In the genomic region with DNA sequence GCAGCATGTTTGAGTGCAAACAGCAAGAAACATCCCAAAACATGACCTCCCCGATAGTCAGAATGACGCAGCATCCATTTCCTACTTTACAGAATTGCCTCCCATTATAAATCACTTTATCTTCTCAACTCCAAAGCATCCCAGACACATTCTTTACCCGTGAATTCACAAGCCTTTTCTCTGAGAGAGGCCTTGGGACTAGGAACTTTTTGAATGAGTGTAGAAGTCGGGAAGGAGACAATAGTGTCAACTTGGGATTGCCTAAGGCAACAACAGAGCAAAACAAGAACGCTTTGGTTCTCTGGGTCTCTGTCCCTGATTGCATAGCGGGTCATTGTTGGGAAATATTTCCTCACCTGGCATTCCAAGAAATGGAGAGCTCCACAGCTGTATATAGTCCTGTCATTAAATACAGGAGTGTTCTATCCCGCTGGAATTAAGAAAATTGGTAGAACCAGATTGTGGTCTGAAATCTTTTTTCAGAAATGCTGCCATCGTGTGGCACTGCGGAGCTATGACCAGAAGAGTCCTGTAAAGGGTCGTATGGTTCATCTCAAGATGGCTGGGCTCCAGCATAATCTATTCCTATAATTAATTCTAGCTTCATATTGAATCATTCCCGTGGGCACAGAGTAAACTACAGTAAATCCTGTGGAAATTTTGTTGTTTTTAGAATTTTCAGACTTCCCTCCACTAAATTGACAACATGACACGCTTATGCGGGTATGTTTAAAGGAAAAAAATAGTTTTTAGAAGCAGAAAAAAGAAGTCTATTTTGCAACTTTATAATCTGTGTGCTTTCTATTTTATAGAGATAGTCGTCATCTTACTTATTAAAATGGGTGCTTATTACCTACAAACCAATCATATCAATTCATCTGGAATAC, we compare ENCODE assay signal across 8 cellular contexts. TPM values are rescaled to one million over a fixed set of nuclear protein-coding genes. Genes with fewer than 3 reads are reported as not detected.
DNase-seq lines count a peak whose midpoint lies in the region; ATAC-seq, FAIRE-seq and TF ChIP-seq lines count a peak whose summit lies in the region.

No MANE protein-coding gene starts in this region.

- TF ChIP-seq EP300 in Ishikawa (IDR thresholded peaks at IDR 0.05; ENCODE audit: borderline replicate concordance) (no peak), GM12878 (IDR thresholded peaks at IDR 0.05; ENCODE audit: borderline replicate concordance in 1 of 2, control insufficient read depth in 1 of 2, low read depth in 2 of 2, low read length in 2 of 2) (no peak)

- intact Hi-C loops in GM12878 (cut with micrococcal nuclease; ENCODE audit: unreplicated experiment) (loop anchor here (1.0 to 5.0 kb wide), 2 partner anchors 120 to 296 kb away; no protein-coding TSS in a partner anchor), gastrocnemius medialis (cut with DNase I; ENCODE audit: low total_unique reads) (loop anchor here (1.0 to 5.0 kb wide), 2 partner anchors 120 to 621 kb away; no protein-coding TSS in a partner anchor)

- H3K9me3 ChIP-seq in GM12878 (replicated peaks; ENCODE audit: control insufficient read depth, insufficient read depth, low read length) (no peaks in the 10 kb centered on the region), gastrocnemius medialis (no peaks in the 10 kb centered on the region)

- no peaks in the 10 kb centered on the region for H3K4me1 ChIP-seq in GM12878 (ENCODE audit: control insufficient read depth, insufficient read depth, low read length)
- H3K4me1 ChIP-seq in gastrocnemius medialis: peaks cover 0 to 3% of the 10 kb centered on the region in 2 donors

- no peaks in the 10 kb centered on the region for H3K79me2 ChIP-seq in GM12878 (ENCODE audit: control insufficient read depth, insufficient read depth, low read length)

- CTCF ChIA-PET in GM12878 (lab: Yijun Ruan, JAX): interaction anchor here (0.5 to 5.1 kb wide), 27 partner anchors 10 to 789 kb away, joined by 3 to 76 read pairs (median 4); no protein-coding TSS in a partner anchor

- in situ Hi-C loops in GM12878 (cut with MboI): no loop called here
- in situ Hi-C loops in gastrocnemius medialis (cut with MboI; ENCODE audit: low sequenced_read_pairs in 4 of 4): loop anchor here in 3 of 4 donors (5.0 to 10.0 kb wide), 2 partner anchors 119 to 121 kb away; no protein-coding TSS in a partner anchor

- H3K27ac ChIP-seq in GM12878 (ENCODE audit: control insufficient read depth, insufficient read depth) (no peak overlapping the region), gastrocnemius medialis (no peak overlapping the region)

- peak; percentile 75 for DNase-seq in RKO (ENCODE audit: low spot score)
- no peak for DNase-seq in GM12878 (ENCODE audit: low read depth, low spot score)
- peak; percentile 69 for DNase-seq in iPS DF 4.7 (ENCODE audit: extremely low read depth, low spot score)
- DNase-seq in gastrocnemius medialis: no peak
- no peak for DNase-seq in NK-92 (lab: John Stamatoyannopoulos, UW; ENCODE audit: unreplicated experiment)

- peak; percentile 75 for TF ChIP-seq RAD21 in Ishikawa (IDR thresholded peaks at IDR 0.05; ENCODE audit: low read depth)
- peak; percentile 61; the same call in 1 of the 2 replicates for TF ChIP-seq RAD21 in GM12878 (IDR thresholded peaks at IDR 0.05; ENCODE audit: insufficient read depth, low read depth, low read length)

- SMC1A ChIA-PET in GM12878 (lab: Charles Lee; ENCODE audit: uncharacterized antibody, unreplicated experiment): interaction anchor here (0.6 to 3.5 kb wide), 11 partner anchors 10 to 286 kb away, joined by 3 to 16 read pairs (median 4); no protein-coding TSS in a partner anchor

- TF ChIP-seq POLR2A in GM12878 (IDR thresholded peaks at IDR 0.05; ENCODE audit: low read depth, low read length) (no peak), gastrocnemius medialis (IDR thresholded peaks at IDR 0.05) (no peak)

- H3K4me2 ChIP-seq in GM12878 (ENCODE audit: control insufficient read depth, insufficient read depth): no peak overlapping the region

- H3K9ac ChIP-seq in GM12878 (ENCODE audit: control insufficient read depth, insufficient read depth, low read length): no peak overlapping the region

- H3K4me3 ChIP-seq in GM12878: no peak overlapping the region
- H3K4me3 ChIP-seq in gastrocnemius medialis: peak overlapping the region in 1 of 4 donors; percentile 18

- no peak overlapping the region for H2AFZ ChIP-seq in GM12878 (ENCODE audit: control insufficient read depth, low read depth, low read length)

- BruUV-seq in GM12878 (replicated peaks; lab: Mats Ljungman, UMichigan): no TSS peak

- WGBS in GM12878 (ENCODE audit: insufficient coverage, insufficient replicate concordance, low lambda C conversion rate, missing lambda C conversion rate): 24% methylated on average over 14 of the region's 14 CpGs

- no peaks in the 10 kb centered on the region; a peak in 1 of 4 replicates for H3K27me3 ChIP-seq in GM12878 (replicated peaks in 1 of 2; ENCODE audit: control insufficient read depth in 2 of 2, insufficient read depth in 2 of 2, low read length in 1 of 2)
- H3K27me3 ChIP-seq in gastrocnemius medialis: no peaks in the 10 kb centered on the region

- H3K36me3 ChIP-seq in GM12878 (ENCODE audit: control insufficient read depth in 2 of 2, insufficient read depth in 2 of 2, low read length in 1 of 2): no peaks in the 10 kb centered on the region
- H3K36me3 ChIP-seq in gastrocnemius medialis: no peaks in the 10 kb centered on the region

- POLR2A ChIA-PET in GM12878 (lab: Charles Lee): no interaction called here

- H4K20me1 ChIP-seq in GM12878 (ENCODE audit: control insufficient read depth, insufficient read depth): no peaks in the 10 kb centered on the region

- RAD21 ChIA-PET in GM12878 (lab: Charles Lee; ENCODE audit: unreplicated experiment): interaction anchor here (0.6 to 1.4 kb wide), 4 partner anchors 10 to 343 kb away, joined by 3 to 9 read pairs (median 4); no protein-coding TSS in a partner anchor

- ATAC-seq in GM21576 (IDR thresholded peaks at IDR 0.05; ENCODE audit: unreplicated experiment) (peak; percentile 79), GM12878 (peak; percentile 93), gastrocnemius medialis (peak; percentile 52 to 65)

- FAIRE-seq in G401.6 (lab: Jason Lieb, UNC) (peak; percentile 87), GM12878 (lab: Jason Lieb, UNC) (peak; percentile 87)

- TF ChIP-seq CTCF in GM12878 (IDR thresholded peaks at IDR 0.05 in 2 of 3, conservative IDR thresholded peaks at IDR 0.05 in 1 of 3; ENCODE audit: control insufficient read depth in 2 of 3, extremely low read depth in 1 of 3, insufficient read depth in 1 of 3, low read depth in 3 of 3, low read length in 3 of 3) (peak; percentile 69 to 78 (median 76)), gastrocnemius medialis (IDR thresholded peaks at IDR 0.05 in 4 of 5, conservative IDR thresholded peaks at IDR 0.05 in 1 of 5) (peak; percentile 28 to 77 (median 56))

TF ChIP-seq in GM12878, 131 proteins besides CTCF, POLR2A, EP300 and RAD21 (continues in another document):
- TF ChIP-seq SIX5 (IDR thresholded peaks at IDR 0.05; ENCODE audit: low read depth, low read length, severe bottlenecking) (no peak), FOXM1 (IDR thresholded peaks at IDR 0.05; ENCODE audit: low read depth, low read length) (no peak), LARP7 (IDR thresholded peaks at IDR 0.05) (no peak), RUNX3 (IDR thresholded peaks at IDR 0.05; ENCODE audit: low read length) (peak; percentile 49), YY1 (IDR thresholded peaks at IDR 0.05; ENCODE audit: low read depth, low read length) (peak; percentile 50; the same call in 1 of the 2 replicates), KDM1A (IDR thresholded peaks at IDR 0.05; ENCODE audit: borderline replicate concordance) (no peak), NRF1 (conservative IDR thresholded peaks at IDR 0.05; ENCODE audit: low read depth, low read length) (no peak), POU2F2 (IDR thresholded peaks at IDR 0.05; ENCODE audit: borderline replicate concordance, low read depth, low read length) (no peak)

RNA-seq across cellular contexts. Expression of a gene that starts 2.0 kb away (rescaled TPM):
- not detected in 2 replicates for total RNA-seq in GM12878 (2013; cell fraction: nucleolus; rRNA removed)
- total RNA-seq in GM12878 (2014; rRNA removed) (not detected in 2 replicates), GM12878 (2014; rRNA removed; fragmentation: Illumina TruSeq; extraction: Trizol) (not detected in 2 replicates), GM12878 (2021) (1.1 and 1.3 TPM in 2 replicates), gastrocnemius medialis (10 to 100 TPM in 1 of 4 donors, 1 to 10 TPM in 2, not detected in 1; 1.4 to 13.6 (median 6.0) TPM)
- polyA plus RNA-seq in GM12878 (2011; ENCODE audit: low read depth): not detected
- polyA plus RNA-seq in GM12878 (2011; rRNA removed) (0.49 and 0.78 TPM in 2 replicates), GM12878 (2014; fragmentation: Illumina TruSeq; extraction: Trizol) (not detected in 2 replicates), GM12878 (2014; fragmentation: Nextera tagmentation; extraction: Ambion mirVana) (under 1 TPM in 1 of 2 experiments, not detected in 1; 0.05 TPM), GM12878 (2014; rRNA removed) (not detected in 2 replicates), GM12878 (2016; fragmentation: Nextera tagmentation; extraction: Ambion mirVana) (under 1 TPM in 1 of 2 experiments, not detected in 1; 0.29 TPM)
- polyA plus RNA-seq in GM12878 (2011; cell fraction: cytosol; rRNA removed): 0.25 and 0.36 TPM in 2 replicates
- polyA plus RNA-seq in GM12878 (2011; cell fraction: nucleus; rRNA removed): 0.10 TPM in 1 of 2 replicates, not detected in the other
- polyA plus RNA-seq in GM12878 (2012): not detected in 2 replicates
- 0.46 TPM in 1 of 2 replicates, not detected in the other for polyA minus RNA-seq in GM12878 (2011; rRNA and poly(A)+ RNA removed)
- not detected in 2 replicates for polyA minus RNA-seq in GM12878 (2011; cell fraction: cytosol; rRNA and poly(A)+ RNA removed)
- not detected in 2 replicates for polyA minus RNA-seq in GM12878 (2011; cell fraction: nucleus; rRNA and poly(A)+ RNA removed)

RNA-seq across cellular contexts. Expression of a gene that starts 33.9 kb away (rescaled TPM):
- 16.6 and 20.8 TPM in 2 replicates for total RNA-seq in GM12878 (2013; cell fraction: nucleolus; rRNA removed)
- 9.3 and 12.5 TPM in 2 replicates for total RNA-seq in GM12878 (2014; rRNA removed)
- 13.8 and 15.5 TPM in 2 replicates for total RNA-seq in GM12878 (2014; rRNA removed; fragmentation: Illumina TruSeq; extraction: Trizol)
- total RNA-seq in GM12878 (2021): 7.5 and 8.6 TPM in 2 replicates
- polyA plus RNA-seq in GM12878 (2011; ENCODE audit: low read depth): 4.4 TPM
- 11.0 and 15.2 TPM in 2 replicates for polyA plus RNA-seq in GM12878 (2011; rRNA removed)
- polyA plus RNA-seq in GM12878 (2011; cell fraction: cytosol; rRNA removed): 3.2 and 3.9 TPM in 2 replicates
- 23.7 and 36.4 TPM in 2 replicates for polyA plus RNA-seq in GM12878 (2011; cell fraction: nucleus; rRNA removed)
- polyA plus RNA-seq in GM12878 (2012): 3.8 and 4.5 TPM in 2 replicates
- polyA plus RNA-seq in GM12878 (2014; fragmentation: Illumina TruSeq; extraction: Trizol): 11.4 and 18.1 TPM in 2 replicates
- polyA plus RNA-seq in GM12878 (2014; fragmentation: Nextera tagmentation; extraction: Ambion mirVana): 1 to 10 TPM; 2.0 to 2.1 TPM
- polyA plus RNA-seq in GM12878 (2014; rRNA removed): 8.7 and 12.4 TPM in 2 replicates
- polyA plus RNA-seq in GM12878 (2016; fragmentation: Nextera tagmentation; extraction: Ambion mirVana): 1 to 10 TPM; 2.0 to 5.3 TPM
- polyA minus RNA-seq in GM12878 (2011; rRNA and poly(A)+ RNA removed): 13.0 and 22.7 TPM in 2 replicates
- 1.3 and 6.2 TPM in 2 replicates for polyA minus RNA-seq in GM12878 (2011; cell fraction: cytosol; rRNA and poly(A)+ RNA removed)
- 10.3 and 15.8 TPM in 2 replicates for polyA minus RNA-seq in GM12878 (2011; cell fraction: nucleus; rRNA and poly(A)+ RNA removed)
- total RNA-seq in gastrocnemius medialis: 1 to 10 TPM; 4.1 to 7.6 (median 6.2) TPM

Comparison
In these comparisons a context has a peak if more than half of its experiments do, and no peak if none do; other contexts are left out.
1. DNase-seq: peak in RKO (single experiment) and iPS DF 4.7 (single experiment); none in GM12878 (single experiment), gastrocnemius medialis (0 of 2) and NK-92 (single experiment).
2. Peak in every context shown above with its lines, with median percentiles within 50 percentile points of each other: ATAC-seq.